8 cellular contexts compared by ENCODE assay signal in the genomic region with DNA sequence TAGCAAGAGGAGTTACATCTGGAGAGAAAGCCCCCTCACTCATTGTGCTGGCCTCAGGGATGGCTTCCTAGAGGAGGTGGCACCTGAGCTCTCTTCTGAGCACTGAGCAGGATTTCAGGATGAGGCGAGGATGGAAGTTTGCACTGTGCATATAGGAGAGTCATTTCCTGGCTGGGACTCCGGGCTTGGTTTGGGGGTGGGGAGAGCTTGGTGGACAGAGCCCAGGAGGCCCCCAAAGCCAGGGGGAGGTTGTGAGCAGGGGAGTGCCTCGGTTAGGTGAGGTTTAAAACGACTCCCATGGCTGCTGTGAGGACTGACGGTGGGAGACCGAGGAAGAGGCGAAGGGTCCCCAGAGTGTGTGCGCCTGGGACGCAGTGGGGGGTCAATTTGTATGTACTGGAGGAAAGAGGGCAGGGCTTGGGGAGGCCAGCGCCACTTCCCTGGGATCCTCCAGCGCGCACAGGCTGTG. TPM values are rescaled to one million over a fixed set of nuclear protein-coding genes. Genes with fewer than 3 reads are reported as not detected.
A peak's percentile ranks its signal among the peaks of the same experiment; 100 is the strongest.
DNase-seq lines count a peak whose midpoint lies in the region; ATAC-seq and TF ChIP-seq lines count a peak whose summit lies in the region.

No MANE protein-coding gene starts in this region.

- no peak for DNase-seq in T-helper 1 cell
- DNase-seq in activated CD8-positive, alpha-beta T cell treated with anti-CD3 and anti-CD28 coated beads for 36 hours = no peak
- no peak for DNase-seq in NK-92 (lab: John Stamatoyannopoulos, UW; ENCODE audit: unreplicated experiment)
- DNase-seq in amygdala (lab: John Stamatoyannopoulos, UW) = no peak
- DNase-seq in LoVo (ENCODE audit: low spot score) = no peak

- no peaks in the 10 kb centered on the region for H3K36me3 Mint-ChIP-seq in T-helper 1 cell treated with Interleukin-12 subunit alpha and Interleukin-12 subunit beta and Interleukin-4 antibody, amounts not matched to agents 30 μg/mL and 1 μg/mL, for 36 hours (ENCODE audit: low read depth)
- no peaks in the 10 kb centered on the region for H3K36me3 Mint-ChIP-seq in activated CD8-positive, alpha-beta T cell treated with anti-CD3 and anti-CD28 coated beads for 36 hours (ENCODE audit: low read depth)

- CTCF ChIA-PET in activated CD8-positive, alpha-beta T cell treated with anti-CD3 and anti-CD28 coated beads for 36 hours (lab: Charles Lee) = no interaction called here

- no peaks in the 10 kb centered on the region for H3K9me3 ChIP-seq in subcutaneous abdominal adipose tissue (ENCODE audit: control insufficient read depth in 5 of 5, low read length in 5 of 5)

- ATAC-seq in activated CD8-positive, alpha-beta T cell treated with anti-CD3 and anti-CD28 coated beads for 36 hours = no peak

- peaks cover 27% of the 10 kb centered on the region for H3K4me1 Mint-ChIP-seq in T-helper 1 cell treated with Interleukin-12 subunit alpha and Interleukin-12 subunit beta and Interleukin-4 antibody, amounts not matched to agents 30 μg/mL and 1 μg/mL, for 36 hours (ENCODE audit: low read depth)
- peaks cover 40% of the 10 kb centered on the region for H3K4me1 Mint-ChIP-seq in activated CD8-positive, alpha-beta T cell treated with anti-CD3 and anti-CD28 coated beads for 36 hours (ENCODE audit: low read depth)

- H3K9me3 Mint-ChIP-seq in T-helper 1 cell treated with Interleukin-12 subunit alpha and Interleukin-12 subunit beta and Interleukin-4 antibody, amounts not matched to agents 30 μg/mL and 1 μg/mL, for 36 hours = no peaks in the 10 kb centered on the region
- H3K9me3 Mint-ChIP-seq in activated CD8-positive, alpha-beta T cell treated with anti-CD3 and anti-CD28 coated beads for 36 hours = no peaks in the 10 kb centered on the region

- H3K4me1 ChIP-seq in subcutaneous abdominal adipose tissue (ENCODE audit: control insufficient read depth in 5 of 5, insufficient read depth in 5 of 5, low read length in 5 of 5) = peaks cover 6 to 85% (median 78%) of the 10 kb centered on the region in 5 donors

- H3K27me3 ChIP-seq in subcutaneous abdominal adipose tissue (ENCODE audit: control insufficient read depth in 5 of 5, insufficient read depth in 4 of 5, low read length in 5 of 5) = peaks cover 0 to 13% (median 4%) of the 10 kb centered on the region in 5 donors

- TF ChIP-seq CTCF in activated CD8-positive, alpha-beta T cell treated with anti-CD3 and anti-CD28 coated beads for 36 hours (IDR thresholded peaks at IDR 0.05) = no peak

- H3K36me3 ChIP-seq in subcutaneous abdominal adipose tissue (ENCODE audit: control insufficient read depth in 5 of 5, insufficient read depth in 5 of 5, low read length in 5 of 5) = no peaks in the 10 kb centered on the region

- H3K9ac ChIP-seq in subcutaneous abdominal adipose tissue (ENCODE audit: low read length in 5 of 5) = peak overlapping the region in 1 of 5 donors; percentile 31

- H3K27ac ChIP-seq in subcutaneous abdominal adipose tissue (ENCODE audit: low read depth, low read length) = no peak overlapping the region

- H3K4me3 Mint-ChIP-seq in T-helper 1 cell treated with Interleukin-12 subunit alpha and Interleukin-12 subunit beta and Interleukin-4 antibody, amounts not matched to agents 30 μg/mL and 1 μg/mL, for 36 hours = peak overlapping the region; percentile 74
- H3K4me3 Mint-ChIP-seq in activated CD8-positive, alpha-beta T cell treated with anti-CD3 and anti-CD28 coated beads for 36 hours = peak overlapping the region; percentile 82

- POLR2A ChIA-PET in activated CD8-positive, alpha-beta T cell treated with anti-CD3 and anti-CD28 coated beads for 36 hours (lab: Charles Lee) = interaction anchor here (0.7 to 1.4 kb wide), 2 partner anchors 9 to 12 kb away, joined by 3 to 4 read pairs; no protein-coding TSS in a partner anchor

- H3K27ac Mint-ChIP-seq in T-helper 1 cell treated with Interleukin-12 subunit alpha and Interleukin-12 subunit beta and Interleukin-4 antibody, amounts not matched to agents 30 μg/mL and 1 μg/mL, for 36 hours = peak overlapping the region; percentile 49
- H3K27ac Mint-ChIP-seq in activated CD8-positive, alpha-beta T cell treated with anti-CD3 and anti-CD28 coated beads for 36 hours = no peak overlapping the region

- peak overlapping the region; percentile 56 for H3K4me3 ChIP-seq in iPS-11a (ENCODE audit: low read depth, low read length)
- peak overlapping the region; percentile 9 to 71 (median 50) for H3K4me3 ChIP-seq in subcutaneous abdominal adipose tissue (ENCODE audit: low read depth in 1 of 5, low read length in 5 of 5)

- H3K27me3 Mint-ChIP-seq in T-helper 1 cell treated with Interleukin-12 subunit alpha and Interleukin-12 subunit beta and Interleukin-4 antibody, amounts not matched to agents 30 μg/mL and 1 μg/mL, for 36 hours (ENCODE audit: low read depth) = peaks cover 8% of the 10 kb centered on the region
- no peaks in the 10 kb centered on the region for H3K27me3 Mint-ChIP-seq in activated CD8-positive, alpha-beta T cell treated with anti-CD3 and anti-CD28 coated beads for 36 hours

- intact Hi-C loops in activated CD8-positive, alpha-beta T cell treated with anti-CD3 and anti-CD28 coated beads for 36 hours (cut with micrococcal nuclease) = no loop called here

RNA-seq across cellular contexts. Expression of a gene that starts 1.2 kb away (rescaled TPM):
- total RNA-seq in activated CD8-positive, alpha-beta T cell treated with anti-CD3 and anti-CD28 coated beads for 36 hours = 1 to 10 TPM; 6.7 to 6.9 TPM

RNA-seq across cellular contexts. Expression of a gene that starts 24.6 kb away (rescaled TPM):
- total RNA-seq in activated CD8-positive, alpha-beta T cell treated with anti-CD3 and anti-CD28 coated beads for 36 hours = 1 to 10 TPM in 1 of 2 experiments, under 1 TPM in 1; 0.43 to 1.7 TPM

RNA-seq across cellular contexts. Expression of a gene that starts 45.6 kb away (rescaled TPM):
- total RNA-seq in activated CD8-positive, alpha-beta T cell treated with anti-CD3 and anti-CD28 coated beads for 36 hours = 10 to 100 TPM; 34.7 to 41.1 TPM
